1 cellular context compared by ENCODE assay signal in genomic region chr19:2534374-2535050, GRCh38.
TF ChIP-seq lines count a peak whose summit lies in the region.

No MANE protein-coding gene starts in this region.

TF ChIP-seq in HepG2, 621 proteins besides CTCF, POLR2A, EP300 and RAD21:
- TF ChIP-seq HNF1B (CRISPR knock-in tag; IDR thresholded peaks at IDR 0.05) (0 out of 2 replicates have a peak, but pooled peaks have one; percentile 14), MAFF (IDR thresholded peaks at IDR 0.05; ENCODE audit: low read depth, low read length) (peak; percentile 66), MAFK (conservative IDR thresholded peaks at IDR 0.05 in 1 of 2, IDR thresholded peaks at IDR 0.05 in 1 of 2; ENCODE audit: low read length in 2 of 2) (peak; percentile 61 to 63), ZNF510 (CRISPR knock-in tag; IDR thresholded peaks at IDR 0.05; ENCODE audit: low read depth) (no peak), MED1 (CRISPR knock-in tag; IDR thresholded peaks at IDR 0.05) (0 out of 2 replicates have a peak, but pooled peaks have one; percentile 18)
